Comparison of ENCODE assay signal across 31 cellular contexts in the genomic region with DNA sequence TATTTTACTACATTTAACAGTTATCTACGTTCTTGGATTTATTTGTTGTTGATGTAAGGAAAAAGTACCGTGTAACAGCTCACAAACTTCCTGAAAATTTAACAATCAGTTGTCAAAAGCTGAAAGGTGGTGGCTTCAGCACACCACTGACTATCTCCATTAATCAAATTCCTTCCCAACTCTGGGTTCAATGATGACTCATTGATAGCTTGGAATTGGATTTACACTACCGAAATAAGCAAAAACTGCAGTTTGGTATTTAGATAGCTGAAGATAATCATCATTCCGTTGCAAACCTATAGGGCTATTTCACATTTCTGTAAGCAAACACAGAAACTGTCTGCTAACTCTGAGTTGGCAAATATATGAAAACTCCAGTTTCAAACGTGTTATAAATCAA.
"Had no signal": no experiment of that assay in that cellular context is flagged by ENCODE, and none has a peak within 500 bp of the region (broad histone marks: within the 10 kb centered on the region; RNA-seq: fewer than 3 reads in every experiment).

No MANE protein-coding gene starts in this region.

- DNase-seq: activated CD4-positive, alpha-beta memory T cell treated with anti-CD3 and anti-CD28 coated beads for 36 hours; activated CD4-positive, alpha-beta T cell treated with anti-CD3 and anti-CD28 coated beads for 36 hours; activated CD4-positive, alpha-beta T cell treated with anti-CD3 and anti-CD28 coated beads, Interleukin-2, amount 10 ng/mL, durations not matched to agents 24 days and 14 days; activated CD4-positive, CD25-positive, alpha-beta regulatory T cell; activated CD4-positive, CD25-positive, alpha-beta regulatory T cell treated with anti-CD3 and anti-CD28 coated beads, Interleukin-2, amount 50 U/mL, for 72 hours; activated CD8-positive, alpha-beta memory T cell treated with anti-CD3 and anti-CD28 coated beads, Interleukin-2, amount 10 ng/mL, durations not matched to agents 7 days and 5 days; activated CD8-positive, alpha-beta memory T cell treated with anti-CD3 and anti-CD28 coated beads, Interleukin-2, amount 50 U/mL, for 4 hours; activated CD8-positive, alpha-beta T cell treated with anti-CD3 and anti-CD28 coated beads, Interleukin-2, amount 10 ng/mL, durations not matched to agents 7 days and 5 days; activated gamma-delta T cell; activated naive CD4-positive, alpha-beta T cell; activated naive CD4-positive, alpha-beta T cell treated with anti-CD3 and anti-CD28 coated beads, Interleukin-2, amount 10 ng/mL, durations not matched to agents 7 days and 5 days; activated naive CD8-positive, alpha-beta T cell treated with anti-CD3 and anti-CD28 coated beads, Interleukin-2, amount 10 ng/mL, durations not matched to agents 7 days and 5 days; activated T-cell treated with anti-CD3 and anti-CD28 coated beads, Interleukin-2, amount 50 U/mL, for 1 hour; activated T-cell treated with anti-CD3 and anti-CD28 coated beads, Interleukin-2, amount 50 U/mL, for 48 hours; amniotic stem cell; anterior cingulate cortex; brain microvascular endothelial cell; dorsolateral prefrontal cortex; effector memory CD4-positive, alpha-beta T cell; endodermal cell; erythroblast; foreskin keratinocyte; gastrocnemius medialis; glutamatergic neuron; heart left ventricle; T-helper 1 cell; T-helper 17 cell; T1000 had no signal

- H3K4me3 ChIP-seq: coronary artery, dorsolateral prefrontal cortex, esophagus muscularis mucosa, gastrocnemius medialis, heart left ventricle had no signal

- H3K27me3 ChIP-seq: brain microvascular endothelial cell, dorsolateral prefrontal cortex, esophagus muscularis mucosa, foreskin keratinocyte, gastrocnemius medialis, heart left ventricle had no signal

- H3K9me3 ChIP-seq: esophagus muscularis mucosa, gastrocnemius medialis, heart left ventricle had no signal

- H3K4me1 ChIP-seq: esophagus muscularis mucosa, foreskin keratinocyte, gastrocnemius medialis, heart left ventricle had no signal

- H3K27ac ChIP-seq: brain microvascular endothelial cell, coronary artery, esophagus muscularis mucosa, foreskin keratinocyte, gastrocnemius medialis, heart left ventricle had no signal

- ATAC-seq: activated CD4-positive, alpha-beta T cell treated with anti-CD3 and anti-CD28 coated beads for 36 hours; activated CD8-positive, alpha-beta memory T cell treated with anti-CD3 and anti-CD28 coated beads, Interleukin-2, amount 10 ng/mL, durations not matched to agents 7 days and 5 days; activated CD8-positive, alpha-beta T cell treated with anti-CD3 and anti-CD28 coated beads, Interleukin-2, amount 10 ng/mL, durations not matched to agents 7 days and 5 days; activated naive CD4-positive, alpha-beta T cell treated with anti-CD3 and anti-CD28 coated beads, Interleukin-2, amount 50 U/mL, for 72 hours; foreskin keratinocyte; gastrocnemius medialis; heart left ventricle; T-helper 17 cell had no signal

- H3K36me3 ChIP-seq: brain microvascular endothelial cell, esophagus muscularis mucosa, gastrocnemius medialis, heart left ventricle had no signal
